Comparison of ENCODE assay signal across 13 cellular contexts in the genomic region with DNA sequence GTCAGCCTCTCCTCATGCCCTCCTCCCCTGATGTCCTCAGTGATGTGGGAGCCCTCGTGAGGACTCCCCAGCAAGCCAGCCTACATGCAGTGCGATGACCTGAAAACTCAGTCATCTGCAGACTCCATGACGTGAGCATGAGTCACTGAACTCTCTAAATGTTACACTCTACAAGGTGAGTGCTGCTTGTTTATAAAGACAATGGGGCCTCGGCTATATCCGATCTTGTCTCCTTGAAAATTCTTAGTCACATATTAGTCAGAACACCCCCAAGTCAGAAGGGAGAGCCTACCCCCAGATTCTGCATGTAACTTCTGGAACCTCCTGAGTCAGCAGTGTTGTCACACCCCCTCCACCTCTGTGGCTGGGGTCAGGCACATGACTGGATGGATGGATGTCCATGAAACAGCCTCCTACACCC.
DNase-seq lines count a peak whose midpoint lies in the region; ATAC-seq and TF ChIP-seq lines count a peak whose summit lies in the region.
"Had no signal": no experiment of that assay in that cellular context is flagged by ENCODE, and none has a peak within 500 bp of the region (broad histone marks: within the 10 kb centered on the region; RNA-seq: fewer than 3 reads in every experiment).

No MANE protein-coding gene starts in this region.

- H4K20me1 ChIP-seq in fibroblast of lung (ENCODE audit: control insufficient read depth, extremely low read depth, insufficient read depth, low read length) (no peaks in the 10 kb centered on the region), smooth muscle cell (ENCODE audit: low read depth) (no peaks in the 10 kb centered on the region)

- H3K27me3 ChIP-seq in fibroblast of lung (ENCODE audit: control insufficient read depth, insufficient read depth, low read length), result no peaks in the 10 kb centered on the region
- H3K27me3 ChIP-seq in smooth muscle cell (ENCODE audit: low read depth), result no peaks in the 10 kb centered on the region
- no peaks in the 10 kb centered on the region for H3K27me3 ChIP-seq in upper lobe of right lung

- H3K9ac ChIP-seq in fibroblast of lung (ENCODE audit: insufficient read depth, low read length) (no peak overlapping the region), smooth muscle cell (ENCODE audit: low read depth) (peak overlapping the region; percentile 15)

- H3K27me3 Mint-ChIP-seq in T-helper 2 cell treated with Interferon-gamma antibody and Interleukin-4, amounts not matched to agents 5 μg/mL and 100 μg/mL, for 36 hours (ENCODE audit: low read depth), result peaks cover 2% of the 10 kb centered on the region

- CTCF ChIA-PET in RWPE1 (lab: Yijun Ruan, JAX), result interaction anchor here (0.5 kb wide), 1 partner anchor 16 kb away, joined by 3 read pairs; no protein-coding TSS in a partner anchor

- no peaks in the 10 kb centered on the region for H3K36me3 Mint-ChIP-seq in T-helper 2 cell treated with Interferon-gamma antibody and Interleukin-4, amounts not matched to agents 5 μg/mL and 100 μg/mL, for 36 hours (ENCODE audit: low read depth)

- intact Hi-C loops in upper lobe of right lung (cut with DNase I), result no loop called here

- ATAC-seq in upper lobe of right lung, result no peak
- ATAC-seq in GM21723 (IDR thresholded peaks at IDR 0.05; ENCODE audit: unreplicated experiment), result no peak

- peaks cover 16% of the 10 kb centered on the region for H3K4me1 ChIP-seq in fibroblast of lung (ENCODE audit: control insufficient read depth, extremely low read depth, insufficient read depth, low read length)
- no peaks in the 10 kb centered on the region for H3K4me1 ChIP-seq in smooth muscle cell (ENCODE audit: low read depth)
- H3K4me1 ChIP-seq in upper lobe of right lung, result no peaks in the 10 kb centered on the region

- 22% methylated on average over 5 of the region's 5 CpGs for WGBS in smooth muscle cell (ENCODE audit: low lambda C conversion rate)

- H3K36me3 ChIP-seq in fibroblast of lung (ENCODE audit: control insufficient read depth, insufficient read depth, low read length), result no peaks in the 10 kb centered on the region
- H3K36me3 ChIP-seq in smooth muscle cell (ENCODE audit: low read depth), result no peaks in the 10 kb centered on the region
- H3K36me3 ChIP-seq in upper lobe of right lung, result no peaks in the 10 kb centered on the region

- H3K9me3 ChIP-seq in fibroblast of lung (ENCODE audit: control insufficient read depth, insufficient read depth, low read depth, low read length) (no peaks in the 10 kb centered on the region), smooth muscle cell (replicated peaks; ENCODE audit: low read depth) (no peaks in the 10 kb centered on the region), upper lobe of right lung (no peaks in the 10 kb centered on the region)

- H3K79me2 ChIP-seq in fibroblast of lung (ENCODE audit: control insufficient read depth, insufficient read depth, low read length) (no peaks in the 10 kb centered on the region), smooth muscle cell (ENCODE audit: low read depth) (no peaks in the 10 kb centered on the region)

- peak overlapping the region; percentile 66 for H3K27ac ChIP-seq in RWPE1
- peak overlapping the region; percentile 51 for H3K27ac ChIP-seq in fibroblast of lung (ENCODE audit: insufficient read depth, low read length)
- peak overlapping the region; percentile 90 for H3K27ac ChIP-seq in smooth muscle cell (ENCODE audit: low read depth)
- H3K27ac ChIP-seq in upper lobe of right lung, result no peak overlapping the region
- H3K27ac ChIP-seq: 22Rv1 had no signal

- H3K4me3 ChIP-seq in fibroblast of lung (replicated peaks in 1 of 4; ENCODE audit: control extremely low read depth in 1 of 4, insufficient read depth in 1 of 4, low read depth in 3 of 4, low read length in 4 of 4), result no peak overlapping the region
- H3K4me3 ChIP-seq in smooth muscle cell, result no peak overlapping the region
- H3K4me3 ChIP-seq in upper lobe of right lung, result no peak overlapping the region

- H2AFZ ChIP-seq in fibroblast of lung (ENCODE audit: low read length) (no peak overlapping the region), smooth muscle cell (ENCODE audit: low read depth) (no peak overlapping the region)

- peak; percentile 5 for DNase-seq in T-helper 2 cell treated with Interferon-gamma antibody and Interleukin-4, amounts not matched to agents 5 μg/mL and 100 μg/mL, for 36 hours (ENCODE audit: low spot score)
- no peak for DNase-seq in T-helper 2 cell
- peak; percentile 89 for DNase-seq in RWPE1 (ENCODE audit: low spot score)
- DNase-seq in fibroblast of lung (ENCODE audit: low read depth in 2 of 2), result peak; percentile 88 to 99
- DNase-seq in smooth muscle cell (lab: John Stamatoyannopoulos, UW; ENCODE audit: unreplicated experiment), result no peak
- DNase-seq in NCI-H128 (lab: John Stamatoyannopoulos, UW; ENCODE audit: unreplicated experiment), result no peak
- no peak for DNase-seq in upper lobe of right lung
- DNase-seq: activated naive CD4-positive, alpha-beta T cell; foreskin melanocyte; NCI-H526 treated with DMSO at 0.1 percent for 48 hours; stimulated activated CD4-positive, alpha-beta T cell treated with anti-CD3 and anti-CD28 coated beads, Interleukin-2, amount 100 ng/mL, for 24 hours had no signal

- H3F3A ChIP-seq in smooth muscle cell (ENCODE audit: low read depth), result peaks cover 11% of the 10 kb centered on the region

- TF ChIP-seq CTCF in RWPE1 (conservative IDR thresholded peaks at IDR 0.05; ENCODE audit: low read depth) (no peak), fibroblast of lung (conservative IDR thresholded peaks at IDR 0.05 in 1 of 2, IDR thresholded peaks at IDR 0.05 in 1 of 2; ENCODE audit: low read depth in 1 of 2, low read length in 2 of 2) (no peak), smooth muscle cell (IDR thresholded peaks at IDR 0.05; ENCODE audit: borderline replicate concordance, insufficient read depth, poor library complexity, severe bottlenecking) (no peak), upper lobe of right lung (IDR thresholded peaks at IDR 0.05) (no peak)

- POLR2A ChIA-PET in RWPE1 (lab: Yijun Ruan, JAX; ENCODE audit: low non-redundant PET), result no interaction called here

- H3K4me2 ChIP-seq in fibroblast of lung (ENCODE audit: extremely low read depth, insufficient read depth, low read length) (no peak overlapping the region), smooth muscle cell (no peak overlapping the region)

- no peaks in the 10 kb centered on the region for H3K4me1 Mint-ChIP-seq in T-helper 2 cell treated with Interferon-gamma antibody and Interleukin-4, amounts not matched to agents 5 μg/mL and 100 μg/mL, for 36 hours (ENCODE audit: low read depth)

- no peaks in the 10 kb centered on the region for H3K9me3 Mint-ChIP-seq in T-helper 2 cell treated with Interferon-gamma antibody and Interleukin-4, amounts not matched to agents 5 μg/mL and 100 μg/mL, for 36 hours

- H3K27ac Mint-ChIP-seq in T-helper 2 cell treated with Interferon-gamma antibody and Interleukin-4, amounts not matched to agents 5 μg/mL and 100 μg/mL, for 36 hours, result no peak overlapping the region

- no peak overlapping the region for H3K4me3 Mint-ChIP-seq in T-helper 2 cell treated with Interferon-gamma antibody and Interleukin-4, amounts not matched to agents 5 μg/mL and 100 μg/mL, for 36 hours

Comparison
In these comparisons a context has a peak if more than half of its experiments do, and no peak if none do; other contexts are left out.
1. DNase-seq: peak in T-helper 2 cell treated with Interferon-gamma antibody and Interleukin-4, amounts not matched to agents 5 μg/mL and 100 μg/mL, for 36 hours (single experiment), RWPE1 (single experiment) and fibroblast of lung (2 of 2); none in T-helper 2 cell (0 of 5), smooth muscle cell (single experiment), NCI-H128 (single experiment) and upper lobe of right lung (single experiment).